ENCODE assay signal across 1 cellular context in genomic region chr22:50503475-50504145, GRCh38.
TF ChIP-seq lines count a peak whose summit lies in the region.

No MANE protein-coding gene starts in this region.

TF ChIP-seq in GM23338, 12 proteins besides CTCF, POLR2A, EP300 and RAD21:
- TF ChIP-seq ZNF331 (CRISPR knock-in tag; IDR thresholded peaks at IDR 0.05; ENCODE audit: low read depth), result no peak
- TF ChIP-seq NANOG (IDR thresholded peaks at IDR 0.05; ENCODE audit: borderline replicate concordance), result no peak
- no peak for TF ChIP-seq STAT1 (IDR thresholded peaks at IDR 0.05; ENCODE audit: unreplicated experiment)
- no peak for TF ChIP-seq REST (IDR thresholded peaks at IDR 0.05; ENCODE audit: unreplicated experiment)
- TF ChIP-seq EZH2 (IDR thresholded peaks at IDR 0.05; ENCODE audit: low read depth, unreplicated experiment), result no peak
- no peak for TF ChIP-seq ZNF462 (CRISPR knock-in tag; IDR thresholded peaks at IDR 0.05)
- no peak for TF ChIP-seq POLR2AphosphoS5 (IDR thresholded peaks at IDR 0.05; ENCODE audit: low read depth)
- TF ChIP-seq ETS1 (IDR thresholded peaks at IDR 0.05), result no peak
- no peak for TF ChIP-seq EZH2phosphoT487 (IDR thresholded peaks at IDR 0.05; ENCODE audit: unreplicated experiment)
- no peak for TF ChIP-seq JUNB (IDR thresholded peaks at IDR 0.05; ENCODE audit: unreplicated experiment)
